Comparison of ENCODE assay signal across 25 cellular contexts in the genomic region with DNA sequence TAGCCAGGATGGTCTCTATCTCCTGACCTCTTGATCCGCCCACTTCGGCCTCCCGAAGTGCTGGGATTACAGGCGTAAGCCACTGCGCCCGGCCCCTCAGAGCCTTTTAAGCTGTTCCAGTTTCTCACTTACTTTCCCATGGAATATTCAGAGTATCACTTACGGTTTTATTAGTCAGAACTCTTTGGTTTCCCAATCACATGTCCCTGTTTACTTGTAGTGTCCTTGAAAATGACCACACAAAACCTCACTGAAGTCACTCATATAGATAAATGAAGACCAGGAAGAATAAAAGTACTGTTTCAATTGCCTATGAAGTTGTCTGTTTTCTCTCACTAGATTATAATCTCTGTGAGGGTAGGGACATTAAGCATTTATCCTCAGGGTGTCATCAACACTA.
DNase-seq lines count a peak whose midpoint lies in the region; ATAC-seq, FAIRE-seq and TF ChIP-seq lines count a peak whose summit lies in the region.
"Had no signal": no experiment of that assay in that cellular context is flagged by ENCODE, and none has a peak within 500 bp of the region (broad histone marks: within the 10 kb centered on the region; RNA-seq: fewer than 3 reads in every experiment).

No MANE protein-coding gene starts in this region.

- no peaks in the 10 kb centered on the region for H3K4me1 ChIP-seq in HepG2 (ENCODE audit: insufficient read depth, low read length)
- H3K4me1 ChIP-seq in right lobe of liver: no peaks in the 10 kb centered on the region
- no peaks in the 10 kb centered on the region for H3K4me1 ChIP-seq in mesenchymal stem cell (ENCODE audit: control insufficient read depth, insufficient read depth, low read depth, low read length)
- no peaks in the 10 kb centered on the region for H3K4me1 ChIP-seq in endodermal cell (ENCODE audit: control insufficient read depth, insufficient read depth, low read length)
- H3K4me1 ChIP-seq: BE2C; BLaER1 treated with 17β-estradiol and CSF1 and Interleukin-3, amounts not matched to agents 10 nM and 100 nM had no signal

- H3K9ac ChIP-seq in HepG2 (ENCODE audit: insufficient read depth, low read depth, low read length): no peak overlapping the region
- no peak overlapping the region for H3K9ac ChIP-seq in mesenchymal stem cell (ENCODE audit: low read length)
- no peak overlapping the region for H3K9ac ChIP-seq in endodermal cell (ENCODE audit: extremely low read depth, low read length, poor library complexity, severe bottlenecking)
- H3K9ac ChIP-seq: BLaER1 treated with 17β-estradiol and CSF1 and Interleukin-3, amounts not matched to agents 10 nM and 100 nM had no signal

- intact Hi-C loops in HepG2 (cut with micrococcal nuclease; ENCODE audit: unreplicated experiment): no loop called here
- intact Hi-C loops in right lobe of liver (cut with DNase I): no loop called here

- no peak for TF ChIP-seq RAD21 in HepG2 (CRISPR knock-in tag; IDR thresholded peaks at IDR 0.05)

- H2AK5ac ChIP-seq in mesenchymal stem cell (ENCODE audit: low read length, severe bottlenecking): no peak overlapping the region

- H3K4me2 ChIP-seq in HepG2 (ENCODE audit: low read depth, low read length) (no peak overlapping the region), mesenchymal stem cell (ENCODE audit: low read length, poor library complexity, severe bottlenecking) (no peak overlapping the region)
- H3K4me2 ChIP-seq: BLaER1 treated with 17β-estradiol and CSF1 and Interleukin-3, amounts not matched to agents 10 nM and 100 nM had no signal

- H3K27ac Mint-ChIP-seq in endodermal cell: no peak overlapping the region
- no peak overlapping the region for H3K27ac Mint-ChIP-seq in stimulated activated naive CD8-positive, alpha-beta T cell treated with anti-CD3 and anti-CD28 coated beads, Interleukin-15, amount 100 ng/mL, for 72 hours
- no peak overlapping the region for H3K27ac Mint-ChIP-seq in endothelial cell (ENCODE audit: unreplicated experiment)
- H3K27ac Mint-ChIP-seq: CD4-positive, alpha-beta T cell; CD8-positive, alpha-beta memory T cell had no signal

- no peaks in the 10 kb centered on the region for H3K36me3 ChIP-seq in HepG2 (replicated peaks in 1 of 2; ENCODE audit: control insufficient read depth in 1 of 2, insufficient read depth in 2 of 2, low read length in 2 of 2)
- no peaks in the 10 kb centered on the region for H3K36me3 ChIP-seq in right lobe of liver
- no peaks in the 10 kb centered on the region for H3K36me3 ChIP-seq in mesenchymal stem cell (ENCODE audit: control insufficient read depth in 1 of 2, insufficient read depth in 2 of 2, low read depth in 1 of 2, low read length in 2 of 2)
- H3K36me3 ChIP-seq in endodermal cell (ENCODE audit: control insufficient read depth, insufficient read depth, low read length): no peaks in the 10 kb centered on the region
- H3K36me3 ChIP-seq: BE2C; BLaER1 treated with 17β-estradiol and CSF1 and Interleukin-3, amounts not matched to agents 10 nM and 100 nM had no signal

- H3K27me3 Mint-ChIP-seq in endodermal cell (ENCODE audit: insufficient read depth): no peaks in the 10 kb centered on the region
- no peaks in the 10 kb centered on the region for H3K27me3 Mint-ChIP-seq in stimulated activated naive CD8-positive, alpha-beta T cell treated with anti-CD3 and anti-CD28 coated beads, Interleukin-15, amount 100 ng/mL, for 72 hours
- H3K27me3 Mint-ChIP-seq in endothelial cell (ENCODE audit: unreplicated experiment): no peaks in the 10 kb centered on the region
- H3K27me3 Mint-ChIP-seq: CD4-positive, alpha-beta T cell had no signal

- 88% methylated on average over 7 of the region's 7 CpGs for WGBS in HepG2 (ENCODE audit: low lambda C conversion rate)
- 81% methylated on average over 7 of the region's 7 CpGs for WGBS in right lobe of liver (ENCODE audit: insufficient coverage, low coverage, low lambda C conversion rate, missing lambda C conversion rate)
- 97% methylated on average over 5 of the region's 7 CpGs for WGBS in mesenchymal stem cell
- WGBS in endodermal cell (ENCODE audit: insufficient coverage in 1 of 2, insufficient read length in 1 of 2), 2 experiments: 92% methylated on average over 7 of the region's 7 CpGs; no CpG with 5 or more reads in 1 of the 2 experiments

- no peaks in the 10 kb centered on the region for H3K9me3 ChIP-seq in HepG2 (ENCODE audit: low read length)
- no peaks in the 10 kb centered on the region for H3K9me3 ChIP-seq in right lobe of liver
- H3K9me3 ChIP-seq in mesenchymal stem cell (ENCODE audit: control insufficient read depth, low read length): peaks cover 3% of the 10 kb centered on the region
- no peaks in the 10 kb centered on the region for H3K9me3 ChIP-seq in endodermal cell (ENCODE audit: control insufficient read depth, low read length)
- H3K9me3 ChIP-seq: BE2C had no signal

- H3K4me3 Mint-ChIP-seq in endodermal cell: no peak overlapping the region
- no peak overlapping the region for H3K4me3 Mint-ChIP-seq in stimulated activated naive CD8-positive, alpha-beta T cell treated with anti-CD3 and anti-CD28 coated beads, Interleukin-15, amount 100 ng/mL, for 72 hours
- no peak overlapping the region for H3K4me3 Mint-ChIP-seq in endothelial cell (ENCODE audit: unreplicated experiment)
- H3K4me3 Mint-ChIP-seq: CD14-positive monocyte; CD4-positive, alpha-beta T cell; CD8-positive, alpha-beta memory T cell had no signal

- DNase-seq in HepG2 (ENCODE audit: low spot score) (peak; percentile 39), right lobe of liver (no peak), fibroblast of mammary gland (ENCODE audit: low read depth) (peak; percentile 27), mesenchymal stem cell (peak; percentile 70), endodermal cell (no peak), endothelial cell (ENCODE audit: low spot score) (no peak)
- no peak for DNase-seq in stimulated activated naive CD8-positive, alpha-beta T cell treated with anti-CD3 and anti-CD28 coated beads, Interleukin-15, amount 100 ng/mL, for 72 hours
- DNase-seq: ACHN; BE2C; CD4-positive, alpha-beta T cell; CD8-positive, alpha-beta memory T cell; DMS 273 treated with DMSO at 0.1 percent for 48 hours; DMS53; DMS79 treated with DMSO at 0.1 percent for 48 hours; H7; HCEC 1CT had no signal

- no peak overlapping the region for H3K23ac ChIP-seq in mesenchymal stem cell (ENCODE audit: low read length in 2 of 2)

- H4K8ac ChIP-seq in mesenchymal stem cell (ENCODE audit: low read length): no peak overlapping the region

- H3K9me3 Mint-ChIP-seq in endodermal cell (peaks cover 32% of the 10 kb centered on the region), endothelial cell (ENCODE audit: unreplicated experiment) (no peaks in the 10 kb centered on the region)
- no peaks in the 10 kb centered on the region for H3K9me3 Mint-ChIP-seq in stimulated activated naive CD8-positive, alpha-beta T cell treated with anti-CD3 and anti-CD28 coated beads, Interleukin-15, amount 100 ng/mL, for 72 hours
- H3K9me3 Mint-ChIP-seq: CD4-positive, alpha-beta T cell had no signal

- no peaks in the 10 kb centered on the region for H3K79me1 ChIP-seq in mesenchymal stem cell (replicated peaks; ENCODE audit: low read length, poor library complexity, severe bottlenecking)

- no peak overlapping the region for H2BK15ac ChIP-seq in mesenchymal stem cell (ENCODE audit: low read depth, poor library complexity, severe bottlenecking)

- no peaks in the 10 kb centered on the region for H3K79me2 ChIP-seq in HepG2 (ENCODE audit: insufficient read depth, low read length)

- no peak overlapping the region for H4K91ac ChIP-seq in mesenchymal stem cell (ENCODE audit: low read length)

- POLR2A ChIA-PET in HepG2 (lab: Yijun Ruan, JAX): no interaction called here

- H2BK12ac ChIP-seq in mesenchymal stem cell (ENCODE audit: low read length in 2 of 2): no peak overlapping the region

- H3K27me3 ChIP-seq in HepG2 (ENCODE audit: control insufficient read depth in 1 of 2, insufficient read depth in 2 of 2, low read length in 2 of 2) (no peaks in the 10 kb centered on the region), right lobe of liver (peaks cover 0 to 3% of the 10 kb centered on the region in 2 donors), mesenchymal stem cell (ENCODE audit: control insufficient read depth in 1 of 2, insufficient read depth in 1 of 2, low read length in 2 of 2) (no peaks in the 10 kb centered on the region), endodermal cell (ENCODE audit: control insufficient read depth, insufficient read depth, low read length, poor library complexity, severe bottlenecking) (no peaks in the 10 kb centered on the region)
- H3K27me3 ChIP-seq: BE2C had no signal

- H3K4me1 Mint-ChIP-seq in endodermal cell: no peaks in the 10 kb centered on the region
- no peaks in the 10 kb centered on the region for H3K4me1 Mint-ChIP-seq in stimulated activated naive CD8-positive, alpha-beta T cell treated with anti-CD3 and anti-CD28 coated beads, Interleukin-15, amount 100 ng/mL, for 72 hours
- no peaks in the 10 kb centered on the region for H3K4me1 Mint-ChIP-seq in endothelial cell (ENCODE audit: unreplicated experiment)
- H3K4me1 Mint-ChIP-seq: CD8-positive, alpha-beta memory T cell had no signal

- CTCF ChIA-PET in HepG2 (lab: Yijun Ruan, JAX; ENCODE audit: low intra/inter-chr PET ratio, low total read pairs): no interaction called here

- H3K18ac ChIP-seq in mesenchymal stem cell (ENCODE audit: low read depth in 1 of 2, low read length in 2 of 2): no peak overlapping the region

- no peak for TF ChIP-seq EP300 in HepG2 (IDR thresholded peaks at IDR 0.05; ENCODE audit: low read depth in 2 of 2, low read length in 2 of 2)
- TF ChIP-seq EP300 in HepG2 (CRISPR knock-in tag; IDR thresholded peaks at IDR 0.05; ENCODE audit: borderline replicate concordance): no peak

- H3K27ac ChIP-seq in HepG2 (ENCODE audit: extremely low read length, insufficient read depth, low read length) (no peak overlapping the region), right lobe of liver (no peak overlapping the region), mesenchymal stem cell (ENCODE audit: low read length, poor library complexity, severe bottlenecking) (no peak overlapping the region), endodermal cell (ENCODE audit: low read depth, low read length) (no peak overlapping the region)
- H3K27ac ChIP-seq: 22Rv1; BLaER1 treated with 17β-estradiol and CSF1 and Interleukin-3, amounts not matched to agents 10 nM and 100 nM had no signal

- TF ChIP-seq POLR2A in HepG2 (IDR thresholded peaks at IDR 0.05; ENCODE audit: insufficient read depth in 1 of 2, low read depth in 2 of 2, low read length in 2 of 2) (no peak), right lobe of liver (IDR thresholded peaks at IDR 0.05) (no peak)

- H3K4me3 ChIP-seq in HepG2 (replicated peaks in 1 of 3; ENCODE audit: insufficient read depth in 1 of 3, low read depth in 2 of 3, low read length in 3 of 3) (no peak overlapping the region), right lobe of liver (no peak overlapping the region), fibroblast of mammary gland (ENCODE audit: control insufficient read depth, low read depth, low read length) (no peak overlapping the region), mesenchymal stem cell (ENCODE audit: insufficient read depth in 1 of 2, low read depth in 1 of 2, low read length in 2 of 2) (no peak overlapping the region), endodermal cell (ENCODE audit: low read length) (no peak overlapping the region)
- H3K4me3 ChIP-seq: BLaER1 treated with 17β-estradiol and CSF1 and Interleukin-3, amounts not matched to agents 10 nM and 100 nM had no signal

- TF ChIP-seq CTCF in HepG2 (CRISPR knock-in tag; IDR thresholded peaks at IDR 0.05) (no peak), right lobe of liver (IDR thresholded peaks at IDR 0.05) (no peak), fibroblast of mammary gland (conservative IDR thresholded peaks at IDR 0.05; ENCODE audit: control insufficient read depth, insufficient read depth, low read depth, low read length) (no peak), endodermal cell (conservative IDR thresholded peaks at IDR 0.05) (no peak), endothelial cell (IDR thresholded peaks at IDR 0.05; ENCODE audit: unreplicated experiment) (no peak)

- in situ Hi-C loops in HepG2 (cut with HindIII; ENCODE audit: extremely low pct_ligation_motif_present, low pct_unique_long_range_greater_than_20kb): no loop called here

- no peak for ATAC-seq in HepG2
- no peak for ATAC-seq in right lobe of liver
- ATAC-seq in GM19395 (IDR thresholded peaks at IDR 0.05; ENCODE audit: unreplicated experiment): no peak
- ATAC-seq in stimulated activated naive CD8-positive, alpha-beta T cell treated with anti-CD3 and anti-CD28 coated beads, Interleukin-15, amount 100 ng/mL, for 72 hours: no peak

- BruUV-seq in HepG2 (replicated peaks; lab: Mats Ljungman, UMichigan): no TSS peak

- H2BK120ac ChIP-seq in mesenchymal stem cell (ENCODE audit: low read depth, low read length): no peak overlapping the region

- no peak for FAIRE-seq in HepG2 (lab: Jason Lieb, UNC)
- FAIRE-seq: A204.1, D721Med, GM12891, GM18507, H1 had no signal

- no peak overlapping the region for H3K4ac ChIP-seq in mesenchymal stem cell (ENCODE audit: low read depth in 1 of 2, low read length in 2 of 2)

- H2BK5ac ChIP-seq in mesenchymal stem cell (ENCODE audit: low read depth, low read length, poor library complexity, severe bottlenecking): no peak overlapping the region

- no peak overlapping the region for H3K14ac ChIP-seq in mesenchymal stem cell (ENCODE audit: low read length in 2 of 2)

- H4K20me1 ChIP-seq in HepG2 (ENCODE audit: insufficient read depth, low read length): no peaks in the 10 kb centered on the region
- H4K20me1 ChIP-seq: BLaER1 treated with 17β-estradiol and CSF1 and Interleukin-3, amounts not matched to agents 10 nM and 100 nM had no signal

- no peak overlapping the region for H2AFZ ChIP-seq in HepG2 (ENCODE audit: low read length)
- no peak overlapping the region for H2AFZ ChIP-seq in mesenchymal stem cell (ENCODE audit: low read depth, low read length)

- H3K36me3 Mint-ChIP-seq in endodermal cell (ENCODE audit: low read depth): no peaks in the 10 kb centered on the region
- no peaks in the 10 kb centered on the region for H3K36me3 Mint-ChIP-seq in endothelial cell (ENCODE audit: low read depth, unreplicated experiment)
- H3K36me3 Mint-ChIP-seq: CD14-positive monocyte; CD8-positive, alpha-beta memory T cell had no signal

Comparison
In these comparisons a context has a peak if more than half of its experiments do, and no peak if none do; other contexts are left out.
1. DNase-seq: peak in HepG2 (single experiment), fibroblast of mammary gland (single experiment) and mesenchymal stem cell (single experiment); none in right lobe of liver (0 of 3), endodermal cell (single experiment), stimulated activated naive CD8-positive, alpha-beta T cell treated with anti-CD3 and anti-CD28 coated beads, Interleukin-15, amount 100 ng/mL, for 72 hours (0 of 2) and endothelial cell (single experiment).